In the genomic region with DNA sequence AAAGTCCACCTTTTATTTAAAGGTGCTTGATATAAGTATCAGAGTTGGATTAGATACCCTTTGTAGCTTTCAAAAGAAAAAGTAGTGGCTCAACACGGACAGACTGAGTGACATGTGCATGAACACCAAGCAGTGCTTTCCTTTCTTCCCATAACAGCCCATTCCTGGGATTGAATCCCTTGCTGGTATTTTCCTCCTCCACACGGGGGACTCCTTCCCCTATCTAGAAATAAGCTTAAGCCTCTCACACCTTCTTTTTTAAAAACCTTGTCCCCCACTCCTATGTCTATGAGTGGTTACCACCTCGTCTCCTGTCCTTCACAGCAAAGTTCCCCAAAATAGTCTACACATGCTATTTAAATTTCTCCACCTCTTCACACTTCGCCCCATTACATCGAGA, we compare ENCODE assay signal across 10 cellular contexts. TPM values are rescaled to one million over a fixed set of nuclear protein-coding genes. Genes with fewer than 3 reads are reported as not detected.
DNase-seq lines count a peak whose midpoint lies in the region; ATAC-seq and TF ChIP-seq lines count a peak whose summit lies in the region.
"Had no signal": no experiment of that assay in that cellular context is flagged by ENCODE, and none has a peak within 500 bp of the region (broad histone marks: within the 10 kb centered on the region; RNA-seq: fewer than 3 reads in every experiment).

No MANE protein-coding gene starts in this region.

- in situ Hi-C loops in ACHN (cut with HindIII; ENCODE audit: low pct_ligation_motif_present, low pct_unique_long_range_greater_than_20kb, low sequenced_read_pairs): no loop called here

- peaks cover 40% of the 10 kb centered on the region for H3K4me1 Mint-ChIP-seq in activated B cell treated with CpG ODN at 0.5 μM for 24 hours

- intact Hi-C loops in heart left ventricle (cut with DNase I) (no loop called here), cardiac septum (cut with DNase I) (no loop called here), activated B cell treated with CpG ODN at 0.5 μM for 24 hours (cut with micrococcal nuclease) (loop anchor here (1.0 kb wide), 1 partner anchor 596 kb away; no protein-coding TSS in a partner anchor)

- H3K4me3 Mint-ChIP-seq in activated B cell treated with CpG ODN at 0.5 μM for 24 hours: no peak overlapping the region
- H3K4me3 Mint-ChIP-seq: activated CD8-positive, alpha-beta T cell treated with anti-CD3 and anti-CD28 coated beads for 36 hours had no signal

- WGBS in heart left ventricle, 4 donors: 31 to 46% (median 36%) methylated on average over 5 of the region's 5 CpGs

- H3K27me3 Mint-ChIP-seq in activated B cell treated with CpG ODN at 0.5 μM for 24 hours: no peaks in the 10 kb centered on the region
- H3K27me3 Mint-ChIP-seq: activated CD8-positive, alpha-beta T cell treated with anti-CD3 and anti-CD28 coated beads for 36 hours had no signal

- H3K27me3 ChIP-seq in heart left ventricle (peaks cover 0 to 46% (median 0%) of the 10 kb centered on the region in 9 donors), iPS-18a (ENCODE audit: control insufficient read depth, insufficient read depth, low read length) (no peaks in the 10 kb centered on the region)

- H3K27ac Mint-ChIP-seq in activated B cell treated with CpG ODN at 0.5 μM for 24 hours: peak overlapping the region; percentile 32
- H3K27ac Mint-ChIP-seq: activated CD8-positive, alpha-beta T cell treated with anti-CD3 and anti-CD28 coated beads for 36 hours had no signal

- POLR2A ChIA-PET in activated B cell treated with CpG ODN at 0.5 μM for 24 hours (lab: Charles Lee): interaction anchor here (1.6 kb wide), 1 partner anchor 53 kb away, joined by 5 read pairs; no protein-coding TSS in a partner anchor

- peak; percentile 8 to 53 (median 36) for ATAC-seq in heart left ventricle
- ATAC-seq in activated B cell treated with CpG ODN at 0.5 μM for 24 hours (ENCODE audit: low read depth): no peak
- ATAC-seq: activated CD8-positive, alpha-beta T cell treated with anti-CD3 and anti-CD28 coated beads for 36 hours had no signal

- H3K4me3 ChIP-seq in heart left ventricle (no peak overlapping the region), iPS-18a (ENCODE audit: low read length) (peak overlapping the region; percentile 98)

- H3K36me3 Mint-ChIP-seq in activated B cell treated with CpG ODN at 0.5 μM for 24 hours (ENCODE audit: low read depth): peaks cover 46% of the 10 kb centered on the region

- no peak for DNase-seq in heart left ventricle
- no peak for DNase-seq in cardiac septum (ENCODE audit: low spot score)
- no peak for DNase-seq in activated B cell treated with CpG ODN at 0.5 μM for 24 hours
- no peak for DNase-seq in Kasumi-1 (lab: John Stamatoyannopoulos, UW)
- no peak for DNase-seq in activated effector memory CD4-positive, alpha-beta T cell treated with anti-CD3 and anti-CD28 coated beads, Interleukin-2, amount 50 U/mL, for 16 hours
- no peak for DNase-seq in ACHN
- DNase-seq in GDM1 (lab: John Stamatoyannopoulos, UW): no peak
- DNase-seq: activated CD8-positive, alpha-beta T cell treated with anti-CD3 and anti-CD28 coated beads for 36 hours; NCI-H748 treated with DMSO at 0.1 percent for 48 hours had no signal

- TF ChIP-seq CTCF in heart left ventricle (IDR thresholded peaks at IDR 0.05): peak in 8 of 12 donors; percentile 10 to 37 (median 20)
- no peak for TF ChIP-seq CTCF in activated B cell treated with CpG ODN at 0.5 μM for 24 hours (IDR thresholded peaks at IDR 0.05)

- CTCF ChIA-PET in activated B cell treated with CpG ODN at 0.5 μM for 24 hours (lab: Charles Lee): interaction anchor here (1.0 to 2.0 kb wide), 4 partner anchors 122 to 363 kb away, joined by 3 to 8 read pairs (median 4); no protein-coding TSS in a partner anchor

- H3K9me3 Mint-ChIP-seq in activated B cell treated with CpG ODN at 0.5 μM for 24 hours: no peaks in the 10 kb centered on the region
- H3K9me3 Mint-ChIP-seq: activated CD8-positive, alpha-beta T cell treated with anti-CD3 and anti-CD28 coated beads for 36 hours had no signal

- peaks cover 0 to 33% (median 4%) of the 10 kb centered on the region in 12 donors for H3K4me1 ChIP-seq in heart left ventricle
- H3K4me1 ChIP-seq in iPS-18a (ENCODE audit: control insufficient read depth, low read depth, low read length): peaks cover 48% of the 10 kb centered on the region

- H3K36me3 ChIP-seq in heart left ventricle (peaks cover 0 to 45% (median 10%) of the 10 kb centered on the region in 9 donors), iPS-18a (ENCODE audit: control insufficient read depth, low read depth, low read length) (peaks cover 83% of the 10 kb centered on the region)

- H3K27ac ChIP-seq in heart left ventricle (peak overlapping the region in 9 of 12 donors; percentile 52 to 82 (median 74)), iPS-18a (ENCODE audit: low read length) (no peak overlapping the region)

- H3K9ac ChIP-seq in iPS-18a (ENCODE audit: low read length): no peak overlapping the region

- TF ChIP-seq POLR2A in heart left ventricle (IDR thresholded peaks at IDR 0.05): no peak

- H3K9me3 ChIP-seq in heart left ventricle (no peaks in the 10 kb centered on the region), iPS-18a (ENCODE audit: control insufficient read depth, low read depth, low read length) (no peaks in the 10 kb centered on the region)

RNA-seq across cellular contexts. Expression of gene AP1S2, which starts 5.1 kb away (rescaled TPM):
- total RNA-seq in heart left ventricle (100 to 1,000 TPM; 128 to 267 (median 138) TPM), cardiac septum (198 TPM), activated B cell treated with CpG ODN at 0.5 μM for 24 hours (42.3 and 45.9 TPM in 2 replicates)
- 10 to 100 TPM; 67.4 to 89.8 TPM for polyA plus RNA-seq in heart left ventricle

RNA-seq across cellular contexts. Expression of gene ZRSR2, which starts 59.3 kb away (rescaled TPM):
- total RNA-seq in heart left ventricle: 10 to 100 TPM in 2 of 9 donors, 1 to 10 TPM in 7; 3.1 to 11.1 (median 7.5) TPM
- 10 to 100 TPM in 1 of 2 donors, 1 to 10 TPM in 1; 9.4 to 18.9 TPM for polyA plus RNA-seq in heart left ventricle
- 10.7 TPM for total RNA-seq in cardiac septum
- 19.8 and 20.9 TPM in 2 replicates for total RNA-seq in activated B cell treated with CpG ODN at 0.5 μM for 24 hours
